In the genomic region with DNA sequence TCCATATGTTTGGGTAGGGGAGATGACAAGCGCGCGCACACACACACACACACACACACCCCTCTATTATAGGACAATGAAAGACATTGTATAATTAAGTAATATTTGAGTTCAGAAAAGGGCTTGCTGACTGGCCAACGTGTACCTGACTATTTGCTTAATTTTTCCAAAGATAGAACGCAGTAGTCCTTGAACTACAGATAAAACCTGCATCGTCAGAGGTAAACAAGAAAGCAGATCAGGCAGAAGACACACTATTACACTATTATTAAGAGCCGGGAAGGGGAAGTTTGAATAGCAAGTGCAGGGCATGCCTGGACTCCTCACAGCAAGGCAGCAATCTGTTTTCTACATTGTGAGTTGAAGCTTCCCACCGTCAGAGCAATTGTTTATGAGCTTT, we compare ENCODE assay signal across 17 cellular contexts.
DNase-seq lines count a peak whose midpoint lies in the region; ATAC-seq, FAIRE-seq and TF ChIP-seq lines count a peak whose summit lies in the region.
"Had no signal": no experiment of that assay in that cellular context is flagged by ENCODE, and none has a peak within 500 bp of the region (broad histone marks: within the 10 kb centered on the region; RNA-seq: fewer than 3 reads in every experiment).

No MANE protein-coding gene starts in this region.

- no peaks in the 10 kb centered on the region; the same call in 1 of the 2 replicates for H3K27me3 ChIP-seq in iPS-20b (ENCODE audit: insufficient read depth, low read length)
- no peaks in the 10 kb centered on the region for H3K27me3 ChIP-seq in HAP-1 (ENCODE audit: low read depth)
- H3K27me3 ChIP-seq: Peyer's patch had no signal

- ATAC-seq in HG02763 (IDR thresholded peaks at IDR 0.05; ENCODE audit: unreplicated experiment): no peak
- ATAC-seq: SK-N-SH treated with all-trans-retinoic acid at 6 μM for 48 hours had no signal

- in situ Hi-C loops in HAP-1 (cut with MboI; ENCODE audit: low sequenced_read_pairs): no loop called here

- peak; percentile 73 for DNase-seq in DMS 273 (lab: John Stamatoyannopoulos, UW; ENCODE audit: unreplicated experiment)
- peak; percentile 43 for DNase-seq in NCI-H1417 treated with DMSO at 0.1 percent for 48 hours (lab: John Stamatoyannopoulos, UW)
- DNase-seq in NCI-H510A treated with DMSO at 0.1 percent for 48 hours (lab: John Stamatoyannopoulos, UW): peak; percentile 8
- DNase-seq in H54 (ENCODE audit: insufficient read length, low spot score): no peak
- DNase-seq in HAP-1 (ENCODE audit: low spot score in 2 of 2): no peak
- no peak for DNase-seq in stimulated activated CD4-positive, alpha-beta T cell treated with anti-CD3 and anti-CD28 coated beads, Interleukin-15, amount 100 ng/mL, for 24 hours
- DNase-seq: AML-193; CD4-positive, CD25-positive, alpha-beta regulatory T cell; H9; Kasumi-1; NCI-H1436 treated with DMSO at 0.1 percent for 48 hours; NCI-H226; Peyer's patch; SHP77 had no signal

- H3K4me1 ChIP-seq in iPS-20b (ENCODE audit: insufficient read depth, low read length) (peaks cover 17% of the 10 kb centered on the region), HAP-1 (peaks cover 9% of the 10 kb centered on the region)
- H3K4me1 ChIP-seq: Peyer's patch had no signal

- H3K4me3 ChIP-seq in iPS-20b (ENCODE audit: low read length) (peak overlapping the region; percentile 18; the same call in 1 of the 2 replicates), HAP-1 (no peak overlapping the region)
- H3K4me3 ChIP-seq: Peyer's patch had no signal

- H3K36me3 ChIP-seq in iPS-20b (ENCODE audit: insufficient read depth, low read depth, low read length): no peaks in the 10 kb centered on the region
- no peaks in the 10 kb centered on the region for H3K36me3 ChIP-seq in HAP-1 (replicated peaks)
- H3K36me3 ChIP-seq: Peyer's patch had no signal

- H3K9me3 ChIP-seq in iPS-20b (ENCODE audit: insufficient read depth, low read depth, low read length): no peaks in the 10 kb centered on the region
- H3K9me3 ChIP-seq in HAP-1: 0 out of 2 replicates have a peak, but pooled peaks cover 3% of the 10 kb centered on the region
- H3K9me3 ChIP-seq: Peyer's patch had no signal

- no peak for TF ChIP-seq POLR2A in H54 (IDR thresholded peaks at IDR 0.05; ENCODE audit: low read depth, low read length)

- no peak overlapping the region for H3K27ac ChIP-seq in iPS-20b (ENCODE audit: low read length)
- H3K27ac ChIP-seq: Peyer's patch had no signal

- 0 out of 2 replicates have a peak overlapping the region, but pooled peaks have one; percentile 3 for H3K9ac ChIP-seq in iPS-20b (ENCODE audit: low read depth, low read length)

- FAIRE-seq in H54 (lab: Jason Lieb, UNC): no peak

Comparison
In these comparisons a context has a peak if more than half of its experiments do, and no peak if none do; other contexts are left out.
1. DNase-seq: peak in DMS 273 (single experiment), NCI-H1417 treated with DMSO at 0.1 percent for 48 hours (single experiment) and NCI-H510A treated with DMSO at 0.1 percent for 48 hours (single experiment); none in H54 (single experiment), HAP-1 (0 of 2) and stimulated activated CD4-positive, alpha-beta T cell treated with anti-CD3 and anti-CD28 coated beads, Interleukin-15, amount 100 ng/mL, for 24 hours (single experiment).